1 cellular context compared by ENCODE assay signal in the genomic region with DNA sequence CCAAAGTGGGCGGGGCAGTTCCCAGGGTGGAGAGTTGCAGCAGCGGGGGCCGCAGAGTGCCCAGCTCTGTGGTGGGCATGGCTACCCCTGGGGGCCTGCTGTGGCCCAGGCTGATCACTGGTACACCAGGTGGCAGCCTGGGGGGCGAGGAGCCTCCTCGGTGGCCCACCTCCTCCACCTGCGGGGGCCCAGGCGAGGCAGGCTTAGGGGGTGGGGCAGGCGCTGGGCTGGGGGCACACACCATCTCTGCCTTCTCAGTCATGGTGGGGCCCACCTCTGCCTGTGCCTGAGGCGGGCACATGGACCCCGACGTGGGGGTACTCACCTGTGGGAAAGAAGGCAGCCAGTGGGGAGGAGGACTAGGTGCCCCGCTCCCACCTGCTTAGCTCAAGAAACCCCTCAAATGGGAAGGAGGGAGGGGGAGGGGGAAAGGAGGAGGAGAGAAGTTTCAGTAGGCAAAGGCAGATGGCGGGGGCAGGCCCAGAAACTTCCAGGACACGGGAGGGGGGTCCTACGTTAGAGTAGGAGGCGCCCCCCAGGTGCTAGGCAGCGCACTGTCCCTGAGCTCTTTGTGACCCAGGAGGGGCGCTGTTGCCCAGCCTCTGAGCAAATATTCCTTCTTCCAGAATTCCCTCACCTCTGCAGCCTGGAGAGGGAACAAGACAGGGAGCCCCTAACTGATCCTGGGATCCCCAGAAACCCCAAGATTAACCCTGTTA.
TF ChIP-seq lines count a peak whose summit lies in the region.

No MANE protein-coding gene starts in this region.

TF ChIP-seq in SK-N-SH, 30 proteins besides CTCF, POLR2A, EP300 and RAD21 (continued from another document):
- TF ChIP-seq, protein P1, sequence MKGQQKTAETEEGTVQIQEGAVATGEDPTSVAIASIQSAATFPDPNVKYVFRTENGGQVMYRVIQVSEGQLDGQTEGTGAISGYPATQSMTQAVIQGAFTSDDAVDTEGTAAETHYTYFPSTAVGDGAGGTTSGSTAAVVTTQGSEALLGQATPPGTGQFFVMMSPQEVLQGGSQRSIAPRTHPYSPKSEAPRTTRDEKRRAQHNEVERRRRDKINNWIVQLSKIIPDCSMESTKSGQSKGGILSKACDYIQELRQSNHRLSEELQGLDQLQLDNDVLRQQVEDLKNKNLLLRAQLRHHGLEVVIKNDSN (IDR thresholded peaks at IDR 0.05; ENCODE audit: borderline replicate concordance, low read depth), result no peak
- TF ChIP-seq, protein P2, sequence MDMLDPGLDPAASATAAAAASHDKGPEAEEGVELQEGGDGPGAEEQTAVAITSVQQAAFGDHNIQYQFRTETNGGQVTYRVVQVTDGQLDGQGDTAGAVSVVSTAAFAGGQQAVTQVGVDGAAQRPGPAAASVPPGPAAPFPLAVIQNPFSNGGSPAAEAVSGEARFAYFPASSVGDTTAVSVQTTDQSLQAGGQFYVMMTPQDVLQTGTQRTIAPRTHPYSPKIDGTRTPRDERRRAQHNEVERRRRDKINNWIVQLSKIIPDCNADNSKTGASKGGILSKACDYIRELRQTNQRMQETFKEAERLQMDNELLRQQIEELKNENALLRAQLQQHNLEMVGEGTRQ (IDR thresholded peaks at IDR 0.05; ENCODE audit: borderline replicate concordance, low read depth, low read length), result no peak
- TF ChIP-seq RFX5 (IDR thresholded peaks at IDR 0.05; ENCODE audit: low read length) (no peak), FOXJ3 (CRISPR knock-in tag; IDR thresholded peaks at IDR 0.05) (no peak), ELF1 (IDR thresholded peaks at IDR 0.05) (no peak), TCF12 (IDR thresholded peaks at IDR 0.05) (no peak), TAF1 (IDR thresholded peaks at IDR 0.05; ENCODE audit: borderline replicate concordance, low read depth, low read length) (no peak), FOSL2 (IDR thresholded peaks at IDR 0.05; ENCODE audit: borderline replicate concordance, low read depth) (no peak), POLR2AphosphoS5 (IDR thresholded peaks at IDR 0.05; ENCODE audit: low read depth, low read length) (no peak), RCOR1 (IDR thresholded peaks at IDR 0.05; ENCODE audit: low read length) (no peak), CHD2 (IDR thresholded peaks at IDR 0.05; ENCODE audit: low read length, partially characterized antibody) (no peak), MEF2A (IDR thresholded peaks at IDR 0.05; ENCODE audit: borderline replicate concordance, low read depth) (no peak), MXI1 (IDR thresholded peaks at IDR 0.05; ENCODE audit: low read depth, low read length) (no peak), YY1 (IDR thresholded peaks at IDR 0.05; ENCODE audit: low read depth) (no peak)
- TF ChIP-seq, protein P3, sequence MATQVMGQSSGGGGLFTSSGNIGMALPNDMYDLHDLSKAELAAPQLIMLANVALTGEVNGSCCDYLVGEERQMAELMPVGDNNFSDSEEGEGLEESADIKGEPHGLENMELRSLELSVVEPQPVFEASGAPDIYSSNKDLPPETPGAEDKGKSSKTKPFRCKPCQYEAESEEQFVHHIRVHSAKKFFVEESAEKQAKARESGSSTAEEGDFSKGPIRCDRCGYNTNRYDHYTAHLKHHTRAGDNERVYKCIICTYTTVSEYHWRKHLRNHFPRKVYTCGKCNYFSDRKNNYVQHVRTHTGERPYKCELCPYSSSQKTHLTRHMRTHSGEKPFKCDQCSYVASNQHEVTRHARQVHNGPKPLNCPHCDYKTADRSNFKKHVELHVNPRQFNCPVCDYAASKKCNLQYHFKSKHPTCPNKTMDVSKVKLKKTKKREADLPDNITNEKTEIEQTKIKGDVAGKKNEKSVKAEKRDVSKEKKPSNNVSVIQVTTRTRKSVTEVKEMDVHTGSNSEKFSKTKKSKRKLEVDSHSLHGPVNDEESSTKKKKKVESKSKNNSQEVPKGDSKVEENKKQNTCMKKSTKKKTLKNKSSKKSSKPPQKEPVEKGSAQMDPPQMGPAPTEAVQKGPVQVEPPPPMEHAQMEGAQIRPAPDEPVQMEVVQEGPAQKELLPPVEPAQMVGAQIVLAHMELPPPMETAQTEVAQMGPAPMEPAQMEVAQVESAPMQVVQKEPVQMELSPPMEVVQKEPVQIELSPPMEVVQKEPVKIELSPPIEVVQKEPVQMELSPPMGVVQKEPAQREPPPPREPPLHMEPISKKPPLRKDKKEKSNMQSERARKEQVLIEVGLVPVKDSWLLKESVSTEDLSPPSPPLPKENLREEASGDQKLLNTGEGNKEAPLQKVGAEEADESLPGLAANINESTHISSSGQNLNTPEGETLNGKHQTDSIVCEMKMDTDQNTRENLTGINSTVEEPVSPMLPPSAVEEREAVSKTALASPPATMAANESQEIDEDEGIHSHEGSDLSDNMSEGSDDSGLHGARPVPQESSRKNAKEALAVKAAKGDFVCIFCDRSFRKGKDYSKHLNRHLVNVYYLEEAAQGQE (IDR thresholded peaks at IDR 0.05; ENCODE audit: low read depth, low read length), result no peak
- TF ChIP-seq, protein P4, sequence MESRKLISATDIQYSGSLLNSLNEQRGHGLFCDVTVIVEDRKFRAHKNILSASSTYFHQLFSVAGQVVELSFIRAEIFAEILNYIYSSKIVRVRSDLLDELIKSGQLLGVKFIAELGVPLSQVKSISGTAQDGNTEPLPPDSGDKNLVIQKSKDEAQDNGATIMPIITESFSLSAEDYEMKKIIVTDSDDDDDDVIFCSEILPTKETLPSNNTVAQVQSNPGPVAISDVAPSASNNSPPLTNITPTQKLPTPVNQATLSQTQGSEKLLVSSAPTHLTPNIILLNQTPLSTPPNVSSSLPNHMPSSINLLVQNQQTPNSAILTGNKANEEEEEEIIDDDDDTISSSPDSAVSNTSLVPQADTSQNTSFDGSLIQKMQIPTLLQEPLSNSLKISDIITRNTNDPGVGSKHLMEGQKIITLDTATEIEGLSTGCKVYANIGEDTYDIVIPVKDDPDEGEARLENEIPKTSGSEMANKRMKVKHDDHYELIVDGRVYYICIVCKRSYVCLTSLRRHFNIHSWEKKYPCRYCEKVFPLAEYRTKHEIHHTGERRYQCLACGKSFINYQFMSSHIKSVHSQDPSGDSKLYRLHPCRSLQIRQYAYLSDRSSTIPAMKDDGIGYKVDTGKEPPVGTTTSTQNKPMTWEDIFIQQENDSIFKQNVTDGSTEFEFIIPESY (IDR thresholded peaks at IDR 0.05; ENCODE audit: borderline replicate concordance, low read depth), result no peak
- TF ChIP-seq, protein P5, sequence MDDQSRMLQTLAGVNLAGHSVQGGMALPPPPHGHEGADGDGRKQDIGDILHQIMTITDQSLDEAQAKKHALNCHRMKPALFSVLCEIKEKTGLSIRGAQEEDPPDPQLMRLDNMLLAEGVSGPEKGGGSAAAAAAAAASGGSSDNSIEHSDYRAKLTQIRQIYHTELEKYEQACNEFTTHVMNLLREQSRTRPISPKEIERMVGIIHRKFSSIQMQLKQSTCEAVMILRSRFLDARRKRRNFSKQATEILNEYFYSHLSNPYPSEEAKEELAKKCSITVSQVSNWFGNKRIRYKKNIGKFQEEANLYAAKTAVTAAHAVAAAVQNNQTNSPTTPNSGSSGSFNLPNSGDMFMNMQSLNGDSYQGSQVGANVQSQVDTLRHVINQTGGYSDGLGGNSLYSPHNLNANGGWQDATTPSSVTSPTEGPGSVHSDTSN (IDR thresholded peaks at IDR 0.05), result no peak
